In genomic region chr4:39354178-39354503, GRCh38 we compare ENCODE assay signal across 8 cellular contexts. TPM values are rescaled to one million over a fixed set of nuclear protein-coding genes. Genes with fewer than 3 reads are reported as not detected.
DNase-seq lines count a peak whose midpoint lies in the region; ATAC-seq, FAIRE-seq and TF ChIP-seq lines count a peak whose summit lies in the region.

No MANE protein-coding gene starts in this region.

- H3K27me3 ChIP-seq in endocrine pancreas (ENCODE audit: control insufficient read depth, insufficient read depth, low read length), result no peaks in the 10 kb centered on the region

- TF ChIP-seq CTCF in CD14-positive monocyte (IDR thresholded peaks at IDR 0.05) (no peak), omental fat pad (IDR thresholded peaks at IDR 0.05) (no peak)

- H3K36me3 Mint-ChIP-seq in CD14-positive monocyte, result peaks cover 21 to 29% of the 10 kb centered on the region in 2 donors

- H3K4me1 ChIP-seq in endocrine pancreas (ENCODE audit: control insufficient read depth, insufficient read depth, low read length), result peaks cover 21% of the 10 kb centered on the region

- H3K27ac Mint-ChIP-seq in CD14-positive monocyte, result peak overlapping the region; percentile 82 to 94 (median 91)

- FAIRE-seq in H54 (lab: Jason Lieb, UNC), result no peak

- H3K27me3 Mint-ChIP-seq in CD14-positive monocyte (ENCODE audit: low read depth in 3 of 3), result peaks cover 0 to 1% (median 0%) of the 10 kb centered on the region in 3 donors

- H3K4me3 Mint-ChIP-seq in CD14-positive monocyte, result peak overlapping the region; percentile 64 to 86

- peaks cover 39% of the 10 kb centered on the region for H3K4me1 Mint-ChIP-seq in CD14-positive monocyte

- no peaks in the 10 kb centered on the region for H3K36me3 ChIP-seq in endocrine pancreas (ENCODE audit: control insufficient read depth, insufficient read depth, low read length)

- H3K9me3 ChIP-seq in endocrine pancreas (ENCODE audit: control insufficient read depth, low read length), result no peaks in the 10 kb centered on the region

- intact Hi-C loops in CD14-positive monocyte (cut with micrococcal nuclease), result no loop called here

- DNase-seq in CD14-positive monocyte (ENCODE audit: low spot score) (no peak), NCI-H69 (lab: John Stamatoyannopoulos, UW) (peak; percentile 2), omental fat pad (ENCODE audit: low spot score) (no peak), H54 (ENCODE audit: insufficient read length, low spot score) (no peak), NCI-H2029 (lab: John Stamatoyannopoulos, UW) (no peak)
- no peak for DNase-seq in NK-92 treated with Interleukin-12 subunit alpha and Interleukin-12 subunit beta, amount 100 ng/mL, for 24 hours (lab: John Stamatoyannopoulos, UW)

- ATAC-seq in omental fat pad (ENCODE audit: low FRiP score), result peak; percentile 38
- no peak for ATAC-seq in HG03520 (IDR thresholded peaks at IDR 0.05; ENCODE audit: unreplicated experiment)

- H3K9me3 Mint-ChIP-seq in CD14-positive monocyte, result peaks cover 0 to 8% (median 3%) of the 10 kb centered on the region in 7 donors

- peak overlapping the region; percentile 94 for H3K4me3 ChIP-seq in endocrine pancreas (ENCODE audit: control insufficient read depth, insufficient read depth, low read length)

- no peak for TF ChIP-seq POLR2A in H54 (IDR thresholded peaks at IDR 0.05; ENCODE audit: low read depth, low read length)

- H3K9ac ChIP-seq in endocrine pancreas (ENCODE audit: control insufficient read depth, insufficient read depth, low read length), result no peak overlapping the region

RNA-seq across cellular contexts. Expression of gene RFC1, which starts 12.0 kb away (rescaled TPM):
- polyA plus RNA-seq in CD14-positive monocyte, result 10 to 100 TPM in 1 of 2 donors, 1 to 10 TPM in 1; 8.7 to 15.0 TPM
- 10 to 100 TPM; 18.5 to 38.1 (median 27.8) TPM for total RNA-seq in omental fat pad

RNA-seq across cellular contexts. Expression of gene KLB, which starts 52.6 kb away (rescaled TPM):
- polyA plus RNA-seq in CD14-positive monocyte, result not detected
- total RNA-seq in omental fat pad, result 10 to 100 TPM in 2 of 4 donors, 1 to 10 TPM in 2; 7.9 to 70.9 (median 12.1) TPM
